ENCODE assay signal across 34 cellular contexts in genomic region chr22:29379258-29379657, GRCh38. TPM values are rescaled to one million over a fixed set of nuclear protein-coding genes. Genes with fewer than 3 reads are reported as not detected.
DNase-seq lines count a peak whose midpoint lies in the region; ATAC-seq and TF ChIP-seq lines count a peak whose summit lies in the region.
"Had no signal": no experiment of that assay in that cellular context is flagged by ENCODE, and none has a peak within 500 bp of the region (broad histone marks: within the 10 kb centered on the region; RNA-seq: fewer than 3 reads in every experiment).

No MANE protein-coding gene starts in this region.

- DNase-seq in activated naive CD8-positive, alpha-beta T cell treated with anti-CD3 and anti-CD28 coated beads, Interleukin-2, amount 50 U/mL, for 24 hours = no peak
- no peak for DNase-seq in HFFc6
- DNase-seq in endodermal cell = no peak
- peak in 1 of 2 donors; percentile 25 for DNase-seq in suprapubic skin (ENCODE audit: low spot score in 2 of 2)
- no peak for DNase-seq in dermis blood vessel endothelial cell
- DNase-seq in ascending aorta (ENCODE audit: low spot score in 2 of 2) = no peak
- no peak for DNase-seq in testis
- DNase-seq: activated naive CD4-positive, alpha-beta T cell treated with Interleukin-2 at 50 U/mL for 16 hours; activated T-cell treated with anti-CD3 and anti-CD28 coated beads, Interleukin-2, amount 50 U/mL, for 72 hours; AML-193; amniotic stem cell; COR-L47; DMS79; effector CD4-positive, alpha-beta T cell; erythroblast; GDM1; glutamatergic neuron; H7; left lung; naive thymus-derived CD4-positive, alpha-beta T cell; NCI-H1436; NCI-H446; NCI-H82; RPMI8226; small intestine; substantia nigra; uterus had no signal

- H3K27ac Mint-ChIP-seq in activated naive CD8-positive, alpha-beta T cell = peak overlapping the region; percentile 24
- no peak overlapping the region for H3K27ac Mint-ChIP-seq in activated naive CD8-positive, alpha-beta T cell treated with anti-CD3 and anti-CD28 coated beads, Interleukin-2, amount 50 U/mL, for 24 hours
- H3K27ac Mint-ChIP-seq in HFFc6 = peak overlapping the region; percentile 92
- H3K27ac Mint-ChIP-seq in endodermal cell = peak overlapping the region; percentile 39
- H3K27ac Mint-ChIP-seq: activated T-cell treated with anti-CD3 and anti-CD28 coated beads, Interleukin-2, amount 50 U/mL, for 72 hours; mesothelial cell of epicardium had no signal

- H3K4me3 Mint-ChIP-seq in activated naive CD8-positive, alpha-beta T cell = no peak overlapping the region
- no peak overlapping the region for H3K4me3 Mint-ChIP-seq in activated naive CD8-positive, alpha-beta T cell treated with anti-CD3 and anti-CD28 coated beads, Interleukin-2, amount 50 U/mL, for 24 hours
- H3K4me3 Mint-ChIP-seq in HFFc6 (no peak overlapping the region), endodermal cell (no peak overlapping the region)
- H3K4me3 Mint-ChIP-seq: activated T-cell treated with anti-CD3 and anti-CD28 coated beads, Interleukin-2, amount 50 U/mL, for 72 hours; mesothelial cell of epicardium; naive thymus-derived CD4-positive, alpha-beta T cell had no signal

- H3K9me3 ChIP-seq in endodermal cell (ENCODE audit: control insufficient read depth, low read length) = no peaks in the 10 kb centered on the region
- no peaks in the 10 kb centered on the region for H3K9me3 ChIP-seq in suprapubic skin
- no peaks in the 10 kb centered on the region for H3K9me3 ChIP-seq in ascending aorta
- no peaks in the 10 kb centered on the region for H3K9me3 ChIP-seq in testis
- H3K9me3 ChIP-seq: A549, left lung, uterus had no signal

- H3K27me3 ChIP-seq in endodermal cell (ENCODE audit: control insufficient read depth, insufficient read depth, low read length, poor library complexity, severe bottlenecking) = no peaks in the 10 kb centered on the region
- H3K27me3 ChIP-seq in suprapubic skin = no peaks in the 10 kb centered on the region
- no peaks in the 10 kb centered on the region for H3K27me3 ChIP-seq in ascending aorta
- no peaks in the 10 kb centered on the region for H3K27me3 ChIP-seq in testis
- H3K27me3 ChIP-seq: left lung, uterus had no signal

- H3K4me1 ChIP-seq in endodermal cell (ENCODE audit: control insufficient read depth, insufficient read depth, low read length) (peaks cover 10% of the 10 kb centered on the region), suprapubic skin (peaks cover 53% of the 10 kb centered on the region), ascending aorta (no peaks in the 10 kb centered on the region), testis (peaks cover 2% of the 10 kb centered on the region)
- H3K4me1 ChIP-seq: uterus had no signal

- H3K27me3 Mint-ChIP-seq in activated naive CD8-positive, alpha-beta T cell = no peaks in the 10 kb centered on the region
- H3K27me3 Mint-ChIP-seq in activated naive CD8-positive, alpha-beta T cell treated with anti-CD3 and anti-CD28 coated beads, Interleukin-2, amount 50 U/mL, for 24 hours = no peaks in the 10 kb centered on the region
- H3K27me3 Mint-ChIP-seq in HFFc6 (ENCODE audit: insufficient read depth) (no peaks in the 10 kb centered on the region), endodermal cell (ENCODE audit: insufficient read depth) (no peaks in the 10 kb centered on the region)
- H3K27me3 Mint-ChIP-seq: naive thymus-derived CD4-positive, alpha-beta T cell had no signal

- no peaks in the 10 kb centered on the region for H3K9me3 Mint-ChIP-seq in activated naive CD8-positive, alpha-beta T cell (ENCODE audit: low read depth)
- H3K9me3 Mint-ChIP-seq in activated naive CD8-positive, alpha-beta T cell treated with anti-CD3 and anti-CD28 coated beads, Interleukin-2, amount 50 U/mL, for 24 hours = no peaks in the 10 kb centered on the region
- no peaks in the 10 kb centered on the region for H3K9me3 Mint-ChIP-seq in HFFc6
- H3K9me3 Mint-ChIP-seq in endodermal cell = no peaks in the 10 kb centered on the region
- H3K9me3 Mint-ChIP-seq: activated T-cell treated with anti-CD3 and anti-CD28 coated beads, Interleukin-2, amount 50 U/mL, for 72 hours; mesothelial cell of epicardium; naive thymus-derived CD4-positive, alpha-beta T cell had no signal

- peaks cover 49% of the 10 kb centered on the region for H3K4me1 Mint-ChIP-seq in activated naive CD8-positive, alpha-beta T cell (ENCODE audit: low read depth)
- H3K4me1 Mint-ChIP-seq in activated naive CD8-positive, alpha-beta T cell treated with anti-CD3 and anti-CD28 coated beads, Interleukin-2, amount 50 U/mL, for 24 hours = peaks cover 46% of the 10 kb centered on the region
- H3K4me1 Mint-ChIP-seq in HFFc6 (ENCODE audit: low read depth) (peaks cover 34% of the 10 kb centered on the region), endodermal cell (peaks cover 15% of the 10 kb centered on the region)

- no peak for TF ChIP-seq POLR2A in suprapubic skin (IDR thresholded peaks at IDR 0.05)
- TF ChIP-seq POLR2A in testis (IDR thresholded peaks at IDR 0.05) = no peak

- H3K27ac ChIP-seq in endodermal cell (ENCODE audit: low read depth, low read length) = no peak overlapping the region
- H3K27ac ChIP-seq in suprapubic skin = peak overlapping the region; percentile 45
- H3K27ac ChIP-seq in ascending aorta = no peak overlapping the region
- H3K27ac ChIP-seq in testis = no peak overlapping the region
- H3K27ac ChIP-seq: A549, left lung, uterus had no signal

- 95 to 97% methylated on average over 7 of the region's 7 CpGs for WGBS in endodermal cell (ENCODE audit: insufficient coverage in 1 of 2, insufficient read length in 1 of 2), 2 experiments
- 95% methylated on average over 7 of the region's 7 CpGs for WGBS in suprapubic skin
- 86 to 94% methylated on average over 7 of the region's 7 CpGs for WGBS in testis, 2 donors

- no peak for TF ChIP-seq CTCF in HFFc6 (IDR thresholded peaks at IDR 0.05)
- no peak for TF ChIP-seq CTCF in endodermal cell (conservative IDR thresholded peaks at IDR 0.05)
- TF ChIP-seq CTCF in suprapubic skin (IDR thresholded peaks at IDR 0.05) = no peak
- TF ChIP-seq CTCF in ascending aorta (IDR thresholded peaks at IDR 0.05) = no peak
- TF ChIP-seq CTCF in testis (IDR thresholded peaks at IDR 0.05) = no peak

- no peak overlapping the region for H3K4me3 ChIP-seq in endodermal cell (ENCODE audit: low read length)
- no peak overlapping the region for H3K4me3 ChIP-seq in suprapubic skin
- no peak overlapping the region for H3K4me3 ChIP-seq in ascending aorta
- H3K4me3 ChIP-seq in testis = no peak overlapping the region
- H3K4me3 ChIP-seq: A549, left lung, uterus had no signal

- intact Hi-C loops in ascending aorta (cut with DNase I) (no loop called here), testis (cut with DNase I; ENCODE audit: low total_unique reads) (no loop called here)

- H3K36me3 ChIP-seq in endodermal cell (ENCODE audit: control insufficient read depth, insufficient read depth, low read length) (peaks cover 47% of the 10 kb centered on the region), suprapubic skin (peaks cover 5% of the 10 kb centered on the region), ascending aorta (peaks cover 4 to 14% of the 10 kb centered on the region in 2 donors), testis (ENCODE audit: low read depth, missing control alignments) (no peaks in the 10 kb centered on the region)
- H3K36me3 ChIP-seq: uterus had no signal

- no peak overlapping the region for H3K9ac ChIP-seq in endodermal cell (ENCODE audit: extremely low read depth, low read length, poor library complexity, severe bottlenecking)

- no peak for ATAC-seq in activated naive CD8-positive, alpha-beta T cell treated with anti-CD3 and anti-CD28 coated beads, Interleukin-2, amount 50 U/mL, for 24 hours
- ATAC-seq: A549; activated T-cell treated with anti-CD3 and anti-CD28 coated beads, Interleukin-2, amount 50 U/mL, for 72 hours; left lung; naive thymus-derived CD4-positive, alpha-beta T cell had no signal

- no peak for TF ChIP-seq EP300 in suprapubic skin (IDR thresholded peaks at IDR 0.05)

- peaks cover 10% of the 10 kb centered on the region for H3K36me3 Mint-ChIP-seq in activated naive CD8-positive, alpha-beta T cell
- H3K36me3 Mint-ChIP-seq in activated naive CD8-positive, alpha-beta T cell treated with anti-CD3 and anti-CD28 coated beads, Interleukin-2, amount 50 U/mL, for 24 hours (ENCODE audit: low read depth) = peaks cover 31% of the 10 kb centered on the region
- H3K36me3 Mint-ChIP-seq in HFFc6 (ENCODE audit: low read depth) = peaks cover 17% of the 10 kb centered on the region
- peaks cover 26% of the 10 kb centered on the region for H3K36me3 Mint-ChIP-seq in endodermal cell (ENCODE audit: low read depth)

RNA-seq across cellular contexts. Expression of gene AP1B1, which starts 9.1 kb away (rescaled TPM):
- total RNA-seq in HFFc6 (2021; fragmentation: NEBNext Ultra II Directional; extraction: Animal tissue kit (Norgen Biotek cat#: 25700)) = 100 to 1,000 TPM in 1 of 6 experiments, 10 to 100 TPM in 5; 89.1 to 101 (median 89.9) TPM
- 10 to 100 TPM; 64.9 to 76.6 TPM for total RNA-seq in endodermal cell
- polyA plus RNA-seq in endodermal cell (2013, experiment 1 of 2) = 51.3 TPM
- polyA plus RNA-seq in endodermal cell (2013, experiment 2 of 2) = 49.8 TPM
- 10 to 100 TPM; 55.6 to 97.0 (median 89.4) TPM for total RNA-seq in suprapubic skin
- 191 and 282 TPM in 2 replicates for total RNA-seq in dermis blood vessel endothelial cell
- total RNA-seq in ascending aorta = 86.4 TPM
- total RNA-seq in testis = 10 to 100 TPM; 79.8 to 92.0 TPM
- 71.8 TPM for polyA plus RNA-seq in testis (ENCODE audit: insufficient read depth, low read depth, low replicate concordance)

RNA-seq across cellular contexts. Expression of gene RFPL1, which starts 59.1 kb away (rescaled TPM):
- total RNA-seq in HFFc6 (2021; fragmentation: NEBNext Ultra II Directional; extraction: Animal tissue kit (Norgen Biotek cat#: 25700)) = not detected
- total RNA-seq in endodermal cell = not detected
- polyA plus RNA-seq in endodermal cell (2013, experiment 1 of 2) = not detected
- polyA plus RNA-seq in endodermal cell (2013, experiment 2 of 2) = not detected
- under 1 TPM in 1 of 4 donors, not detected in 3; 0.64 TPM for total RNA-seq in suprapubic skin
- not detected in 2 replicates for total RNA-seq in dermis blood vessel endothelial cell
- not detected for total RNA-seq in ascending aorta
- under 1 TPM; 0.37 to 0.71 TPM for total RNA-seq in testis
- 1.4 TPM for polyA plus RNA-seq in testis (ENCODE audit: insufficient read depth, low read depth, low replicate concordance)
- total RNA-seq: activated CD8-positive, alpha-beta memory T cell treated with anti-CD3 and anti-CD28 coated beads for 36 hours; activated T-cell treated with anti-CD3 and anti-CD28 coated beads, Interleukin-2, amount 50 U/mL, for 72 hours; left lung; omental fat pad; SK-MEL-5; T-helper 1 cell treated with Interleukin-12 subunit alpha and Interleukin-12 subunit beta and Interleukin-4 antibody, amounts not matched to agents 30 ng/mL and 1 ng/mL, for 36 hours; uterus had no signal
- polyA plus RNA-seq: A549 had no signal
